8 cellular contexts compared by ENCODE assay signal in the genomic region with DNA sequence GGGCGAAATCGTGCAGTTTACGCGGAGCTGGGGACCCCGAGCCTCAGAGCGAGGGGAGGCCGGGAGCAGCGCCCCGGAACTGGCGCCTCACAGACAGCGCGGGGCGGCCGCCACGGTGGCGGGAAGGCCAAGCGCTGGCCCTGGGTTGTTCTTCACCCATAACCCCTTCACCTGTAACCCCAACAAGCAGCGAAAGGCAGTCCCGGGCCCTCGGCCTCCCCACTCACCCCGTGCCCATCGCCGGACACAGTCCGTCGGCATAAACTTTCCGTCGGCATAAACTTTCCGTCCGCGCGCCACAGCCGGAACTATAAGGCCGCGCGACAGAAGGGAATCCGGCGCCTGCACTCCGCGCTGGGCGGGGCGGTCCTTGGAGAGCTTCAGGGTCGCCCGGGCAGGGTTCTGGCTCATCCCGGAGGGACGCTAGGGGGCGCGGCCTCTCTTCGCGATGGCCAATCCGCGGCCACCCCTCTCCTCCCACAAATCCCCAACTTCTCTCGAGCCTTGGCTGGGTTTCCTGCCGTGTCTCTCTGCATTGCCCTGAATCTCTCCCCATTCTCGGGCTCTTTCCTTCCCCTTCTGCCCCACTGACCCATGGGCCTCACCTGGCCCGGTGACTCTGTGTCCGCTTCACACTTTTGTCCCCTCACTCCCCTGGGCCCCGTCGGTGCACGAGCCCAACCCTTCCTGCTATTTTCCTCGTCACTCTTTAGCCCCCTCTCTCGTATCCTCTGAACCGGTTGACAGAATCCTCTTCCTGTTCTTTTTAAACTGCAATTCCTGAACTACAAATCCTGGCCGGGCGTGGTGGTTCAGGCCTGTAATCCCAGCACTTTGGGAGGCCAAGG. TPM values are rescaled to one million over a fixed set of nuclear protein-coding genes. Genes with fewer than 3 reads are reported as not detected.
DNase-seq lines count a peak whose midpoint lies in the region; ATAC-seq lines count a peak whose summit lies in the region.

A gene (minus strand): TSS at position 261 of the 848 bp plus-strand sequence. CDS start 3,751 bp downstream, outside the sequence.

- ATAC-seq in GM19372 (IDR thresholded peaks at IDR 0.05; ENCODE audit: low read depth, unreplicated experiment), result peak; percentile 94
- peak; percentile 78 for ATAC-seq in HG03558 (IDR thresholded peaks at IDR 0.05; ENCODE audit: extremely low read depth, unreplicated experiment)
- ATAC-seq in left lobe of liver, result peak; percentile 98

- DNase-seq in CD1c-positive myeloid dendritic cell (ENCODE audit: extremely low spot score) (peak; percentile 97), NCI-H748 (lab: John Stamatoyannopoulos, UW; ENCODE audit: unreplicated experiment) (peak; percentile 94), dedifferentiated amniotic fluid mesenchymal stem cell (ENCODE audit: extremely low spot score) (peak; percentile 95), left lobe of liver (ENCODE audit: low spot score) (peak; percentile 98)
- peak; percentile 93 for DNase-seq in activated CD4-positive, alpha-beta T cell treated with anti-CD3 and anti-CD28 coated beads, Interleukin-2, amount 50 U/mL, for 1 hour
- peak; percentile 90 for DNase-seq in stimulated activated CD4-positive, alpha-beta T cell treated with anti-CD3 and anti-CD28 coated beads, Interleukin-2, amount 100 ng/mL, for 4 hours (ENCODE audit: low read depth)

RNA-seq across cellular contexts. Expression of the gene that starts here (rescaled TPM):
- 14.3 TPM for total RNA-seq in left lobe of liver

Comparison
In these comparisons a context has a peak if more than half of its experiments do, and no peak if none do; other contexts are left out.
1. Peak in every context shown above with its lines: DNase-seq and ATAC-seq.